In genomic region chr11:121514401-121514981, GRCh38 we compare ENCODE assay signal across 17 cellular contexts.
A peak's percentile ranks its signal among the peaks of the same experiment; 100 is the strongest.
DNase-seq lines count a peak whose midpoint lies in the region; ATAC-seq, FAIRE-seq and TF ChIP-seq lines count a peak whose summit lies in the region.
"Had no signal": no experiment of that assay in that cellular context is flagged by ENCODE, and none has a peak within 500 bp of the region (broad histone marks: within the 10 kb centered on the region; RNA-seq: fewer than 3 reads in every experiment).

No MANE protein-coding gene starts in this region.

- H3K4me3 Mint-ChIP-seq in GM23338 (no peak overlapping the region), T-helper 17 cell (no peak overlapping the region)
- peak overlapping the region in 2 of 10 donors; percentile 40 to 60 for H3K4me3 Mint-ChIP-seq in naive thymus-derived CD4-positive, alpha-beta T cell
- H3K4me3 Mint-ChIP-seq: activated T-helper 1 cell treated with anti-CD3 and anti-CD28 coated beads, Interleukin-12 subunit alpha, Interleukin-12 subunit beta, Interleukin-2, Interleukin-4 antibody, amounts not matched to agents 30 ng/mL and 10 ng/mL and 1 ng/mL, durations not matched to agents 14 hours and 24 hours and 36 hours had no signal

- H3K4me1 ChIP-seq in GM23338 (ENCODE audit: insufficient read depth) = no peaks in the 10 kb centered on the region
- H3K4me1 ChIP-seq in naive thymus-derived CD4-positive, alpha-beta T cell (ENCODE audit: control insufficient read depth in 2 of 2, insufficient read depth in 2 of 2, low read length in 2 of 2) = peaks cover 0 to 11% of the 10 kb centered on the region in 2 donors
- no peaks in the 10 kb centered on the region for H3K4me1 ChIP-seq in small intestine (ENCODE audit: control insufficient read depth in 2 of 2, insufficient read depth in 1 of 2, low read depth in 1 of 2, low read length in 1 of 2)
- H3K4me1 ChIP-seq: testis had no signal

- H4K20me1 ChIP-seq in GM23338 (replicated peaks; ENCODE audit: insufficient read depth) = peaks cover 7% of the 10 kb centered on the region; the same call in 1 of the 2 replicates

- 85 to 87% (median 86%) methylated on average over 16 of the region's 16 CpGs for WGBS in small intestine, 3 donors

- DNase-seq in activated CD4-positive, CD25-positive, alpha-beta regulatory T cell treated with anti-CD3 and anti-CD28 coated beads, Interleukin-2, amount 50 U/mL, for 72 hours = no peak
- DNase-seq in GM23338 (ENCODE audit: low spot score) = no peak
- DNase-seq in T-helper 17 cell = no peak
- no peak for DNase-seq in naive thymus-derived CD4-positive, alpha-beta T cell
- DNase-seq in small intestine = no peak
- DNase-seq in MG63 = no peak
- DNase-seq: effector CD4-positive, alpha-beta T cell; mammary epithelial cell; NCI-H226; occipital lobe; testis had no signal

- POLR2A ChIA-PET in naive thymus-derived CD4-positive, alpha-beta T cell (lab: Charles Lee) = interaction anchor here (0.6 to 1.2 kb wide), 5 partner anchors 8 to 222 kb away, joined by 3 read pairs; partner anchors contain the start of gene SC5D

- intact Hi-C loops in naive thymus-derived CD4-positive, alpha-beta T cell (cut with micrococcal nuclease) = no loop called here

- H3K4me1 Mint-ChIP-seq in GM23338 (no peaks in the 10 kb centered on the region), T-helper 17 cell (peaks cover 38% of the 10 kb centered on the region)
- H3K4me1 Mint-ChIP-seq in naive thymus-derived CD4-positive, alpha-beta T cell = peaks cover 42 to 83% (median 77%) of the 10 kb centered on the region in 7 donors

- H3K36me3 ChIP-seq in GM23338 (ENCODE audit: insufficient read depth) (peaks cover 17% of the 10 kb centered on the region), small intestine (ENCODE audit: control insufficient read depth in 2 of 2, insufficient read depth in 2 of 2, low read length in 2 of 2) (peaks cover 0 to 2% of the 10 kb centered on the region in 2 donors), MG63 (no peaks in the 10 kb centered on the region)
- peaks cover 25 to 85% (median 36%) of the 10 kb centered on the region in 3 experiments for H3K36me3 ChIP-seq in naive thymus-derived CD4-positive, alpha-beta T cell (ENCODE audit: control insufficient read depth in 2 of 3, insufficient read depth in 3 of 3, low read length in 3 of 3)

- peak; percentile 70 to 79 for ATAC-seq in activated CD4-positive, CD25-positive, alpha-beta regulatory T cell treated with anti-CD3 and anti-CD28 coated beads, Interleukin-2, amount 50 U/mL, for 24 hours
- ATAC-seq in GM23338 (peak; percentile 48; the same call in 2 of the 3 replicates), T-helper 17 cell (no peak), HG02870 (IDR thresholded peaks at IDR 0.05; ENCODE audit: unreplicated experiment) (no peak)
- peak; percentile 57 for ATAC-seq in naive thymus-derived CD4-positive, alpha-beta T cell

- H3K27ac ChIP-seq in GM23338 (ENCODE audit: low read depth) = peak overlapping the region; percentile 66; the same call in 1 of the 2 replicates
- H3K27ac ChIP-seq in naive thymus-derived CD4-positive, alpha-beta T cell (ENCODE audit: low read depth, low read length) = peak overlapping the region; percentile 22
- no peak overlapping the region for H3K27ac ChIP-seq in small intestine (ENCODE audit: low read depth in 1 of 2, low read length in 1 of 2)
- H3K27ac ChIP-seq: SK-N-MC, testis had no signal

- H3K79me2 ChIP-seq in GM23338 (replicated peaks; ENCODE audit: insufficient read depth) = peaks cover 11% of the 10 kb centered on the region; the same call in 1 of the 2 replicates

- H3K27ac Mint-ChIP-seq in GM23338 (no peak overlapping the region), T-helper 17 cell (peak overlapping the region; percentile 89)
- H3K27ac Mint-ChIP-seq in naive thymus-derived CD4-positive, alpha-beta T cell = peak overlapping the region in 8 of 9 donors; percentile 38 to 85 (median 78)
- H3K27ac Mint-ChIP-seq: activated T-helper 1 cell treated with anti-CD3 and anti-CD28 coated beads, Interleukin-12 subunit alpha, Interleukin-12 subunit beta, Interleukin-2, Interleukin-4 antibody, amounts not matched to agents 30 ng/mL and 10 ng/mL and 1 ng/mL, durations not matched to agents 14 hours and 24 hours and 36 hours had no signal

- H3K9me2 ChIP-seq in GM23338 (ENCODE audit: insufficient read depth) = no peaks in the 10 kb centered on the region

- no peaks in the 10 kb centered on the region for H3K9me3 Mint-ChIP-seq in GM23338
- H3K9me3 Mint-ChIP-seq in naive thymus-derived CD4-positive, alpha-beta T cell = no peaks in the 10 kb centered on the region
- H3K9me3 Mint-ChIP-seq: activated T-helper 1 cell treated with anti-CD3 and anti-CD28 coated beads, Interleukin-12 subunit alpha, Interleukin-12 subunit beta, Interleukin-2, Interleukin-4 antibody, amounts not matched to agents 30 ng/mL and 10 ng/mL and 1 ng/mL, durations not matched to agents 14 hours and 24 hours and 36 hours had no signal

- peaks cover 4% of the 10 kb centered on the region for H3K27me3 Mint-ChIP-seq in GM23338 (ENCODE audit: insufficient read depth, low read depth, poor library complexity)
- H3K27me3 Mint-ChIP-seq in T-helper 17 cell = no peaks in the 10 kb centered on the region
- no peaks in the 10 kb centered on the region for H3K27me3 Mint-ChIP-seq in naive thymus-derived CD4-positive, alpha-beta T cell

- H3K9me3 ChIP-seq in T-helper 17 cell (ENCODE audit: control insufficient read depth, low read length, poor library complexity, severe bottlenecking) (no peaks in the 10 kb centered on the region), small intestine (ENCODE audit: control insufficient read depth, low read depth) (no peaks in the 10 kb centered on the region), MG63 (no peaks in the 10 kb centered on the region)
- no peaks in the 10 kb centered on the region for H3K9me3 ChIP-seq in naive thymus-derived CD4-positive, alpha-beta T cell (ENCODE audit: control insufficient read depth in 2 of 3, low read length in 3 of 3)
- H3K9me3 ChIP-seq: testis had no signal

- FAIRE-seq in small intestine (lab: Jason Lieb, UNC) = no peak
- FAIRE-seq: bronchial epithelial cell, D721Med had no signal

- H3K27me3 ChIP-seq in GM23338 (ENCODE audit: insufficient read depth) (no peaks in the 10 kb centered on the region), small intestine (ENCODE audit: control insufficient read depth in 2 of 2, insufficient read depth in 2 of 2, low read length in 2 of 2) (no peaks in the 10 kb centered on the region), MG63 (no peaks in the 10 kb centered on the region)
- H3K27me3 ChIP-seq in naive thymus-derived CD4-positive, alpha-beta T cell (ENCODE audit: control insufficient read depth in 2 of 2, insufficient read depth in 2 of 2, low read length in 2 of 2) = no peaks in the 10 kb centered on the region
- H3K27me3 ChIP-seq: testis had no signal

- H2AFZ ChIP-seq in GM23338 = no peak overlapping the region

- H3K4me2 ChIP-seq in GM23338 = no peak overlapping the region

- H3K4me3 ChIP-seq in GM23338 (no peak overlapping the region), small intestine (ENCODE audit: low read depth in 1 of 2, low read length in 2 of 2) (no peak overlapping the region), MG63 (no peak overlapping the region)
- no peak overlapping the region for H3K4me3 ChIP-seq in naive thymus-derived CD4-positive, alpha-beta T cell (ENCODE audit: low read length)
- H3K4me3 ChIP-seq: SK-N-MC, testis had no signal

- H3K36me3 Mint-ChIP-seq in GM23338 (ENCODE audit: low read depth) = peaks cover 49% of the 10 kb centered on the region
- peaks cover 18% of the 10 kb centered on the region for H3K36me3 Mint-ChIP-seq in T-helper 17 cell (ENCODE audit: low read depth)
- H3K36me3 Mint-ChIP-seq in naive thymus-derived CD4-positive, alpha-beta T cell = peaks cover 21 to 83% (median 62%) of the 10 kb centered on the region in 5 donors

- CTCF ChIA-PET in naive thymus-derived CD4-positive, alpha-beta T cell (lab: Charles Lee) = no interaction called here

- no peak for TF ChIP-seq CTCF in GM23338 (conservative IDR thresholded peaks at IDR 0.05; ENCODE audit: low read depth in 2 of 2)

- H3F3A ChIP-seq in GM23338 (replicated peaks; ENCODE audit: low read depth) = no peaks in the 10 kb centered on the region

TF ChIP-seq in GM23338, 12 proteins besides CTCF, POLR2A, EP300 and RAD21 (continues in another document):
- TF ChIP-seq, protein P1, sequence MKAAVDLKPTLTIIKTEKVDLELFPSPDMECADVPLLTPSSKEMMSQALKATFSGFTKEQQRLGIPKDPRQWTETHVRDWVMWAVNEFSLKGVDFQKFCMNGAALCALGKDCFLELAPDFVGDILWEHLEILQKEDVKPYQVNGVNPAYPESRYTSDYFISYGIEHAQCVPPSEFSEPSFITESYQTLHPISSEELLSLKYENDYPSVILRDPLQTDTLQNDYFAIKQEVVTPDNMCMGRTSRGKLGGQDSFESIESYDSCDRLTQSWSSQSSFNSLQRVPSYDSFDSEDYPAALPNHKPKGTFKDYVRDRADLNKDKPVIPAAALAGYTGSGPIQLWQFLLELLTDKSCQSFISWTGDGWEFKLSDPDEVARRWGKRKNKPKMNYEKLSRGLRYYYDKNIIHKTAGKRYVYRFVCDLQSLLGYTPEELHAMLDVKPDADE (IDR thresholded peaks at IDR 0.05) = no peak

Comparison
In these comparisons a context has a peak if more than half of its experiments do, and no peak if none do; other contexts are left out.
1. ATAC-seq: peak in activated CD4-positive, CD25-positive, alpha-beta regulatory T cell treated with anti-CD3 and anti-CD28 coated beads, Interleukin-2, amount 50 U/mL, for 24 hours (2 of 2), GM23338 (single experiment) and naive thymus-derived CD4-positive, alpha-beta T cell (single experiment); none in T-helper 17 cell (single experiment) and HG02870 (single experiment).
2. H3K27ac ChIP-seq: peak in GM23338 (single experiment) and naive thymus-derived CD4-positive, alpha-beta T cell (single experiment); none in small intestine (0 of 2).